In the genomic region with DNA sequence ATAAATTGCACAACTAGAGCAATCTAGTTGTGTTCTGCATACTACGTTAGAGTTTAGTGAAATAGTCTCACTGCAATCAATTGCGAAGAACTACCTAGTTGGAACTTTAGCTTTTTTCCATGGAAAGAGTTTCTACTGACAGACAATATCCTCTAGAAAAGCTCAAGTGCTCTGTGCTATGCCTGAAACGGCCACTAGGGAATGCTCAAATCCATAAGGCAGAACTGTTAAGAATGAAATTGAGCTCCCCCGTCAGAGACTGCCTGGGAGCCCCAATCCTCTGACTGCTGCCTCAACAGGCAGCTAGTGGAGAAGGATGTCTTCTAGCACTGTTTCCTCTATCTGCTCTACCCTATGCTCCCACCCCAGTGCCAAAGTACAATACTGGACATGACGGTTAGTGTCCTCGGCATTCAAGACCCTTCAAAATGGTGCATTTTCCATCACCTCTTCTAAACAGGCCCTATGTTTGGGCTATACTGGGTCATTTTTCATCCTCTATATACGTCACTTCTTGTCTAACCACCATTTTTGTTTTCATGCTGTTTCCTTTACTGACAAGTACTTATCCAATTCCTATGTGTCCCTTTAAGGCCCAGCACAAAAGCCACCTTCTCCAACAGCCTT, we compare ENCODE assay signal across 9 cellular contexts. TPM values are rescaled to one million over a fixed set of nuclear protein-coding genes. Genes with fewer than 3 reads are reported as not detected.
DNase-seq lines count a peak whose midpoint lies in the region; ATAC-seq and TF ChIP-seq lines count a peak whose summit lies in the region.
"Had no signal": no experiment of that assay in that cellular context is flagged by ENCODE, and none has a peak within 500 bp of the region (broad histone marks: within the 10 kb centered on the region; RNA-seq: fewer than 3 reads in every experiment).

No MANE protein-coding gene starts in this region.

- H3K4me2 ChIP-seq in PC-9 = no peak overlapping the region

- no peaks in the 10 kb centered on the region for H3K27me3 ChIP-seq in PC-9 (ENCODE audit: insufficient read depth, low read depth)
- H3K27me3 ChIP-seq in gastroesophageal sphincter = no peaks in the 10 kb centered on the region
- peaks cover 0 to 7% (median 0%) of the 10 kb centered on the region in 3 donors for H3K27me3 ChIP-seq in psoas muscle (ENCODE audit: insufficient read depth in 3 of 3, low read length in 2 of 3)

- ATAC-seq in GM19455 (IDR thresholded peaks at IDR 0.05; ENCODE audit: unreplicated experiment) (peak; percentile 79), gastroesophageal sphincter (peak; percentile 48), psoas muscle (peak; percentile 56 to 83 (median 70)), GM18520 (IDR thresholded peaks at IDR 0.05; ENCODE audit: unreplicated experiment) (no peak)
- ATAC-seq in activated T-helper 17 cell treated with anti-CD3 and anti-CD28 coated beads, Interleukin-2, amount 50 U/mL, for 72 hours (replicated peaks) = peak; percentile 59

- CTCF ChIA-PET in PC-9 (lab: Charles Lee) = interaction anchor here (0.5 to 1.3 kb wide), 17 partner anchors 13 to 542 kb away, joined by 3 to 21 read pairs (median 3); a partner anchor contains a TSS

- no peaks in the 10 kb centered on the region for H3K9me3 Mint-ChIP-seq in activated T-helper 17 cell treated with anti-CD3 and anti-CD28 coated beads, Interleukin-2, amount 50 U/mL, for 72 hours
- H3K9me3 Mint-ChIP-seq: T-helper 1 cell treated with Interleukin-12 subunit alpha and Interleukin-12 subunit beta and Interleukin-4 antibody, amounts not matched to agents 30 μg/mL and 1 μg/mL, for 36 hours had no signal

- TF ChIP-seq CTCF in PC-9 (conservative IDR thresholded peaks at IDR 0.05) (peak; percentile 91), gastroesophageal sphincter (IDR thresholded peaks at IDR 0.05) (peak; percentile 50 to 77 (median 56)), psoas muscle (IDR thresholded peaks at IDR 0.05) (peak; percentile 71)

- no peak overlapping the region for H3K4me3 ChIP-seq in PC-9
- no peak overlapping the region for H3K4me3 ChIP-seq in gastroesophageal sphincter
- no peak overlapping the region for H3K4me3 ChIP-seq in psoas muscle

- 40 to 43% methylated on average over 7 of the region's 7 CpGs for WGBS in gastroesophageal sphincter (ENCODE audit: low coverage in 1 of 2), 2 donors
- 46 to 47% (median 47%) methylated on average over 7 of the region's 7 CpGs for WGBS in psoas muscle, 3 donors

- intact Hi-C loops in PC-9 (cut with micrococcal nuclease; ENCODE audit: unreplicated experiment) = loop anchor here (1.0 to 5.0 kb wide), 2 partner anchors 127 to 520 kb away; a partner anchor contains a TSS
- intact Hi-C loops in psoas muscle (cut with DNase I) = loop anchor here (2.0 to 10.0 kb wide), 3 partner anchors 126 to 542 kb away; a partner anchor contains a TSS

- H3K79me2 ChIP-seq in PC-9 (ENCODE audit: low read depth) = no peaks in the 10 kb centered on the region

- BruUV-seq in PC-9 (replicated peaks; lab: Mats Ljungman, UMichigan) = no TSS peak

- no peaks in the 10 kb centered on the region for H3K4me1 ChIP-seq in PC-9 (replicated peaks; ENCODE audit: insufficient read depth)
- no peaks in the 10 kb centered on the region for H3K4me1 ChIP-seq in gastroesophageal sphincter
- H3K4me1 ChIP-seq in psoas muscle = no peaks in the 10 kb centered on the region

- H3K27ac Mint-ChIP-seq in activated T-helper 17 cell treated with anti-CD3 and anti-CD28 coated beads, Interleukin-2, amount 50 U/mL, for 72 hours = no peak overlapping the region
- H3K27ac Mint-ChIP-seq: T-helper 1 cell treated with Interleukin-12 subunit alpha and Interleukin-12 subunit beta and Interleukin-4 antibody, amounts not matched to agents 30 μg/mL and 1 μg/mL, for 36 hours had no signal

- no peaks in the 10 kb centered on the region for H3F3A ChIP-seq in PC-9 (ENCODE audit: insufficient read depth, low read depth)

- H3K27ac ChIP-seq in PC-9 (no peak overlapping the region), gastroesophageal sphincter (no peak overlapping the region), psoas muscle (no peak overlapping the region)

- H3K27me3 Mint-ChIP-seq in activated T-helper 17 cell treated with anti-CD3 and anti-CD28 coated beads, Interleukin-2, amount 50 U/mL, for 72 hours = no peaks in the 10 kb centered on the region

- no peaks in the 10 kb centered on the region for H3K9me2 ChIP-seq in PC-9 (ENCODE audit: insufficient read depth)

- no peaks in the 10 kb centered on the region for H4K20me1 ChIP-seq in PC-9 (ENCODE audit: insufficient read depth)

- no peak overlapping the region for H2AFZ ChIP-seq in PC-9

- no peak for TF ChIP-seq POLR2A in gastroesophageal sphincter (IDR thresholded peaks at IDR 0.05)

- peak; percentile 57 for DNase-seq in COR-L47 (lab: John Stamatoyannopoulos, UW)
- peak in 46 of 76 experiments; percentile 0 to 49 (median 8) for DNase-seq in HUDEP-2 (lab: John Stamatoyannopoulos, UW; ENCODE audit: unreplicated experiment in 76 of 76)
- peak; percentile 58 to 61 for DNase-seq in PC-9
- peak in 1 of 2 donors; percentile 21 for DNase-seq in psoas muscle

- H3K36me3 Mint-ChIP-seq in activated T-helper 17 cell treated with anti-CD3 and anti-CD28 coated beads, Interleukin-2, amount 50 U/mL, for 72 hours (ENCODE audit: low read depth) = no peaks in the 10 kb centered on the region

- no peak overlapping the region for H3K4me3 Mint-ChIP-seq in activated T-helper 17 cell treated with anti-CD3 and anti-CD28 coated beads, Interleukin-2, amount 50 U/mL, for 72 hours
- H3K4me3 Mint-ChIP-seq: T-helper 1 cell treated with Interleukin-12 subunit alpha and Interleukin-12 subunit beta and Interleukin-4 antibody, amounts not matched to agents 30 μg/mL and 1 μg/mL, for 36 hours had no signal

- H3K36me3 ChIP-seq in PC-9 (ENCODE audit: low read depth) (no peaks in the 10 kb centered on the region), gastroesophageal sphincter (no peaks in the 10 kb centered on the region), psoas muscle (ENCODE audit: insufficient read depth in 1 of 2, low read depth in 1 of 2) (no peaks in the 10 kb centered on the region)

- TF ChIP-seq EP300 in gastroesophageal sphincter (IDR thresholded peaks at IDR 0.05) = no peak

- no peaks in the 10 kb centered on the region for H3K9me3 ChIP-seq in PC-9 (ENCODE audit: insufficient read depth, low read depth)
- H3K9me3 ChIP-seq in gastroesophageal sphincter = no peaks in the 10 kb centered on the region
- H3K9me3 ChIP-seq in psoas muscle = no peaks in the 10 kb centered on the region

- H3K4me1 Mint-ChIP-seq in activated T-helper 17 cell treated with anti-CD3 and anti-CD28 coated beads, Interleukin-2, amount 50 U/mL, for 72 hours = no peaks in the 10 kb centered on the region

- POLR2A ChIA-PET in PC-9 (lab: Charles Lee; ENCODE audit: unreplicated experiment) = no interaction called here

RNA-seq across cellular contexts. Expression of a gene that starts 35.3 kb away (rescaled TPM):
- not detected in 2 replicates for total RNA-seq in PC-9 (2021)
- total RNA-seq in activated T-helper 17 cell treated with anti-CD3 and anti-CD28 coated beads, Interleukin-2, amount 50 U/mL, for 72 hours = not detected
- total RNA-seq in gastroesophageal sphincter = not detected
- under 1 TPM in 2 of 4 donors, not detected in 2; 0.10 to 0.13 TPM for total RNA-seq in psoas muscle
- under 1 TPM in 1 of 3 donors, not detected in 2; 0.04 TPM for polyA plus RNA-seq in psoas muscle
